ENCODE assay signal across 15 cellular contexts in the genomic region with DNA sequence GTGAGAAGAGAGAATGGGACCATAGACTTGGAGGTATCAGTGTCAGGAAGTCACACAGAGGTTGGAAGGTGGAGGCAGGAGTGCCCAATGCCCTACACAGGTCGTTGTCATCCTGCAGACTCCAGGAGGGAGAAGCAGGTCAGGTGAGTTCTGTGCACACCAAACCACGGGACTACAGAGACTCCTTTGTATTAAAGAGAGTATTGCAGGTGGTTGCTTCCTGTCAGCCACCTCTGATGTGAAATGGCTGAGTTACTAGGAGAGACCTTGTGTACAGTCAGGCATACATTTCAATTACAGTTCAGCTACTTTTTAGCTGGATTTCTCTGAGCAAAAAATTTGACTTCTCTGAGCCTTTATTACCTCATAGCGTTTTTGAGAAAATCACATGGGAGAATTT. TPM values are rescaled to one million over a fixed set of nuclear protein-coding genes. Genes with fewer than 3 reads are reported as not detected.
DNase-seq lines count a peak whose midpoint lies in the region; FAIRE-seq and TF ChIP-seq lines count a peak whose summit lies in the region.
"Had no signal": no experiment of that assay in that cellular context is flagged by ENCODE, and none has a peak within 500 bp of the region (broad histone marks: within the 10 kb centered on the region; RNA-seq: fewer than 3 reads in every experiment).

No MANE protein-coding gene starts in this region.

- no peaks in the 10 kb centered on the region for H3K9me2 ChIP-seq in PC-9 (ENCODE audit: insufficient read depth)

- no peaks in the 10 kb centered on the region for H3K9me1 ChIP-seq in keratinocyte (ENCODE audit: control insufficient read depth, extremely low read depth, insufficient read depth, low read length)

- no peak overlapping the region for H2AFZ ChIP-seq in PC-9
- no peak overlapping the region for H2AFZ ChIP-seq in keratinocyte (ENCODE audit: control insufficient read depth, low read length)

- peak overlapping the region; percentile 22; the same call in 1 of the 2 replicates for H3K4me2 ChIP-seq in PC-9
- H3K4me2 ChIP-seq in keratinocyte (ENCODE audit: control insufficient read depth, extremely low read depth, insufficient read depth, low read depth, low read length), result no peak overlapping the region
- H3K4me2 ChIP-seq: smooth muscle cell had no signal

- H3K9me3 ChIP-seq in PC-9 (ENCODE audit: insufficient read depth, low read depth), result no peaks in the 10 kb centered on the region
- H3K9me3 ChIP-seq in keratinocyte (ENCODE audit: control insufficient read depth, low read depth, low read length), result no peaks in the 10 kb centered on the region
- H3K9me3 ChIP-seq: HAP-1, tibial nerve had no signal

- H3K27ac ChIP-seq in PC-9, result no peak overlapping the region
- no peak overlapping the region for H3K27ac ChIP-seq in keratinocyte (ENCODE audit: control insufficient read depth, insufficient read depth, low read length)
- H3K27ac ChIP-seq: 22Rv1, tibial nerve had no signal

- H3K4me1 ChIP-seq in PC-9 (replicated peaks; ENCODE audit: insufficient read depth) (peaks cover 10% of the 10 kb centered on the region), keratinocyte (ENCODE audit: control insufficient read depth, extremely low read depth, insufficient read depth, low read length) (no peaks in the 10 kb centered on the region)
- H3K4me1 ChIP-seq: HAP-1, tibial nerve had no signal

- no peaks in the 10 kb centered on the region for H4K20me1 ChIP-seq in PC-9 (ENCODE audit: insufficient read depth)
- H4K20me1 ChIP-seq in keratinocyte (ENCODE audit: control insufficient read depth, extremely low read depth, insufficient read depth, low read length), result no peaks in the 10 kb centered on the region

- H3K36me3 Mint-ChIP-seq in type B pancreatic cell, result no peaks in the 10 kb centered on the region

- DNase-seq in DMS153 (lab: John Stamatoyannopoulos, UW), result peak; percentile 9
- no peak for DNase-seq in DMS153 treated with DMSO at 0.1 percent for 48 hours (lab: John Stamatoyannopoulos, UW; ENCODE audit: unreplicated experiment)
- peak; percentile 63 for DNase-seq in DMS53 treated with DMSO at 0.1 percent for 48 hours (lab: John Stamatoyannopoulos, UW; ENCODE audit: unreplicated experiment)
- DNase-seq in PC-9, result peak; percentile 38 to 67
- no peak for DNase-seq in keratinocyte (ENCODE audit: low read depth, low spot score)
- no peak for DNase-seq in 8988T
- no peak for DNase-seq in SHP77 treated with DMSO at 0.1 percent for 48 hours (lab: John Stamatoyannopoulos, UW)
- no peak for DNase-seq in type B pancreatic cell (ENCODE audit: extremely low spot score, unreplicated experiment)
- DNase-seq: amygdala, nephron progenitor cell had no signal

- H3K4me3 ChIP-seq in PC-9 (no peak overlapping the region), keratinocyte (ENCODE audit: control insufficient read depth in 2 of 3, extremely low read depth in 1 of 3, insufficient read depth in 2 of 3, low read depth in 1 of 3, low read length in 3 of 3) (no peak overlapping the region)
- H3K4me3 ChIP-seq: GM12878, HAP-1, smooth muscle cell, tibial nerve had no signal

- POLR2A ChIA-PET in PC-9 (lab: Charles Lee; ENCODE audit: unreplicated experiment), result no interaction called here

- dilution Hi-C loops in keratinocyte (cut with MboI; ENCODE audit: extremely low pct_ligation_motif_present, low sequenced_read_pairs), result no loop called here

- H3K9me3 Mint-ChIP-seq in type B pancreatic cell, result peaks cover 4% of the 10 kb centered on the region
- H3K9me3 Mint-ChIP-seq: nephron progenitor cell had no signal

- H3K27me3 Mint-ChIP-seq in type B pancreatic cell, result no peaks in the 10 kb centered on the region

- peak; percentile 31; the same call in 1 of the 2 replicates for TF ChIP-seq CTCF in PC-9 (conservative IDR thresholded peaks at IDR 0.05)
- TF ChIP-seq CTCF in keratinocyte (optimal IDR thresholded peaks at IDR 0.05 in 1 of 3, IDR thresholded peaks at IDR 0.05 in 1 of 3, conservative IDR thresholded peaks at IDR 0.05 in 1 of 3; ENCODE audit: extremely low read depth in 1 of 3, insufficient read depth in 2 of 3, low read length in 3 of 3), result peak; percentile 24 to 52 (median 35)
- TF ChIP-seq CTCF in type B pancreatic cell (conservative IDR thresholded peaks at IDR 0.05), result no peak

- H3F3A ChIP-seq in PC-9 (ENCODE audit: insufficient read depth, low read depth), result no peaks in the 10 kb centered on the region

- H3K36me3 ChIP-seq in PC-9 (ENCODE audit: low read depth), result no peaks in the 10 kb centered on the region
- H3K36me3 ChIP-seq in keratinocyte (ENCODE audit: control insufficient read depth in 2 of 2, extremely low read depth in 1 of 2, insufficient read depth in 2 of 2, low read length in 2 of 2), result no peaks in the 10 kb centered on the region
- H3K36me3 ChIP-seq: HAP-1, tibial nerve had no signal

- H3K9ac ChIP-seq in keratinocyte (ENCODE audit: control insufficient read depth, extremely low read depth, insufficient read depth, low read length), result no peak overlapping the region

- FAIRE-seq in keratinocyte (lab: Jason Lieb, UNC), result peak; percentile 67
- FAIRE-seq: GM12878 had no signal

- H3K27ac Mint-ChIP-seq in type B pancreatic cell, result no peak overlapping the region
- H3K27ac Mint-ChIP-seq: nephron progenitor cell had no signal

- no peaks in the 10 kb centered on the region for H3K27me3 ChIP-seq in PC-9 (ENCODE audit: insufficient read depth, low read depth)
- no peaks in the 10 kb centered on the region for H3K27me3 ChIP-seq in keratinocyte (ENCODE audit: control insufficient read depth, extremely low read depth, insufficient read depth, low read length)
- H3K27me3 ChIP-seq: tibial nerve had no signal

- H3K79me2 ChIP-seq in PC-9 (ENCODE audit: low read depth) (no peaks in the 10 kb centered on the region), keratinocyte (ENCODE audit: control insufficient read depth, insufficient read depth, low read length) (no peaks in the 10 kb centered on the region)

- intact Hi-C loops in PC-9 (cut with micrococcal nuclease; ENCODE audit: unreplicated experiment), result loop anchor here (1.0 to 5.0 kb wide), 2 partner anchors 100 to 125 kb away; no protein-coding TSS in a partner anchor

- no TSS peak for BruUV-seq in PC-9 (replicated peaks; lab: Mats Ljungman, UMichigan)

- CTCF ChIA-PET in PC-9 (lab: Charles Lee), result interaction anchor here (0.5 to 2.4 kb wide), 2 partner anchors 11 to 320 kb away, joined by 4 to 6 read pairs; no protein-coding TSS in a partner anchor

- peaks cover 13% of the 10 kb centered on the region for H3K4me1 Mint-ChIP-seq in type B pancreatic cell (ENCODE audit: unreplicated experiment)

- H3K4me3 Mint-ChIP-seq in type B pancreatic cell, result no peak overlapping the region
- H3K4me3 Mint-ChIP-seq: nephron progenitor cell had no signal

RNA-seq across cellular contexts. Expression of gene SPP2, which starts 51.6 kb away (rescaled TPM):
- total RNA-seq in PC-9 (2021), result not detected in 2 replicates
- 0.13 to 0.14 TPM in 2 of 3 replicates, not detected in the other for polyA plus RNA-seq in keratinocyte
- polyA plus RNA-seq in keratinocyte (2011; ENCODE audit: low read depth), result not detected
- 0.09 TPM in 1 of 2 replicates, not detected in the other for polyA plus RNA-seq in keratinocyte (2011; cell fraction: cytosol; rRNA removed)
- 0.20 TPM in 1 of 2 replicates, not detected in the other for polyA plus RNA-seq in keratinocyte (2011; cell fraction: nucleus; rRNA removed)
- polyA plus RNA-seq in keratinocyte (2012; ENCODE audit: low replicate concordance), result 0.17 TPM in 1 of 2 replicates, not detected in the other
- not detected in 3 replicates for polyA minus RNA-seq in keratinocyte
- not detected for polyA minus RNA-seq in keratinocyte (2011; cell fraction: cytosol; rRNA and poly(A)+ RNA removed)
- not detected in 2 replicates for polyA minus RNA-seq in keratinocyte (2011; cell fraction: nucleus; rRNA and poly(A)+ RNA removed)
- total RNA-seq in type B pancreatic cell (ENCODE audit: low replicate concordance), result not detected in 2 replicates
- total RNA-seq: GM12878, smooth muscle cell, tibial nerve had no signal
- polyA plus RNA-seq: GM12878, smooth muscle cell had no signal

Comparison
In these comparisons a context has a peak if more than half of its experiments do, and no peak if none do; other contexts are left out.
1. DNase-seq: peak in DMS153 (single experiment), DMS53 treated with DMSO at 0.1 percent for 48 hours (single experiment) and PC-9 (2 of 2); none in DMS153 treated with DMSO at 0.1 percent for 48 hours (single experiment), keratinocyte (single experiment), 8988T (single experiment), SHP77 treated with DMSO at 0.1 percent for 48 hours (single experiment) and type B pancreatic cell (single experiment).